29 cellular contexts compared by ENCODE assay signal in genomic region chr11:96397863-96398262, GRCh38.
"Had no signal": no experiment of that assay in that cellular context is flagged by ENCODE, and none has a peak within 500 bp of the region (broad histone marks: within the 10 kb centered on the region; RNA-seq: fewer than 3 reads in every experiment).

No MANE protein-coding gene starts in this region.

- H3K27ac ChIP-seq: coronary artery, esophagus muscularis mucosa, foreskin keratinocyte, heart right ventricle, neutrophil, pancreas, suprapubic skin, transverse colon, upper lobe of right lung, uterus had no signal

- DNase-seq: dermis blood vessel endothelial cell; effector memory CD4-positive, alpha-beta T cell; foreskin keratinocyte; glutamatergic neuron; heart right ventricle; hypothalamus; immature natural killer cell; islet precursor cell; pancreas; stimulated activated CD4-positive, alpha-beta T cell treated with anti-CD3 and anti-CD28 coated beads, Interleukin-12 subunit alpha, Interleukin-12 subunit beta, amount 100 ng/mL, for 4 hours; stimulated activated CD4-positive, alpha-beta T cell treated with anti-CD3 and anti-CD28 coated beads, Interleukin-1b, Interleukin-23, amount 100 ng/mL, for 48 hours; stimulated activated CD4-positive, alpha-beta T cell treated with anti-CD3 and anti-CD28 coated beads, Interleukin-4, amount 100 ng/mL, for 1 hour; stimulated activated CD8-positive, alpha-beta memory T cell treated with anti-CD3 and anti-CD28 coated beads, Interleukin-4, amount 100 ng/mL, for 48 hours; stimulated activated naive CD4-positive, alpha-beta T cell; stimulated activated naive CD8-positive, alpha-beta T cell treated with anti-CD3 and anti-CD28 coated beads, Interleukin-15, amount 100 ng/mL, for 72 hours; transverse colon; upper lobe of right lung; uterus had no signal

- H3K4me1 Mint-ChIP-seq: memory B cell had no signal

- H3K36me3 Mint-ChIP-seq: immature natural killer cell; memory B cell; natural killer cell treated with Interleukin-12 subunit alpha and Interleukin-12 subunit beta and Interleukin-15 and Interleukin-18, amount 100 ng/mL, for 72 hours had no signal

- H3K4me2 ChIP-seq: smooth muscle cell had no signal

- H3K4me3 ChIP-seq: coronary artery, esophagus muscularis mucosa, heart right ventricle, lung, pancreas, smooth muscle cell, suprapubic skin, transverse colon, upper lobe of right lung, uterus had no signal

- ATAC-seq: foreskin keratinocyte; heart right ventricle; natural killer cell treated with Interleukin-12 subunit alpha and Interleukin-12 subunit beta and Interleukin-15 and Interleukin-18, amount 100 ng/mL, for 72 hours; pancreas; sciatic nerve; stimulated activated naive CD8-positive, alpha-beta T cell treated with anti-CD3 and anti-CD28 coated beads, Interleukin-15, amount 100 ng/mL, for 72 hours; upper lobe of right lung had no signal

- H3K4me3 Mint-ChIP-seq: immature natural killer cell; memory B cell; natural killer cell treated with Interleukin-12 subunit alpha and Interleukin-12 subunit beta and Interleukin-15 and Interleukin-18, amount 100 ng/mL, for 72 hours; neural crest cell; stimulated activated naive CD8-positive, alpha-beta T cell treated with anti-CD3 and anti-CD28 coated beads, Interleukin-15, amount 100 ng/mL, for 72 hours had no signal

- H3K4me1 ChIP-seq: foreskin keratinocyte, pancreas, suprapubic skin, upper lobe of right lung, uterus had no signal

- H3K27me3 ChIP-seq: esophagus muscularis mucosa, foreskin keratinocyte, neutrophil, pancreas, suprapubic skin, transverse colon, upper lobe of right lung, uterus had no signal

- H3K9me3 ChIP-seq: esophagus muscularis mucosa, heart right ventricle, neutrophil, pancreas, suprapubic skin, transverse colon, upper lobe of right lung, uterus had no signal

- H3K9me3 Mint-ChIP-seq: immature natural killer cell; memory B cell; natural killer cell treated with Interleukin-12 subunit alpha and Interleukin-12 subunit beta and Interleukin-15 and Interleukin-18, amount 100 ng/mL, for 72 hours; stimulated activated naive CD8-positive, alpha-beta T cell treated with anti-CD3 and anti-CD28 coated beads, Interleukin-15, amount 100 ng/mL, for 72 hours had no signal

- H3K36me3 ChIP-seq: esophagus muscularis mucosa, heart right ventricle, neutrophil, pancreas, suprapubic skin, transverse colon, upper lobe of right lung, uterus had no signal

- H3K27me3 Mint-ChIP-seq: stimulated activated naive CD8-positive, alpha-beta T cell treated with anti-CD3 and anti-CD28 coated beads, Interleukin-15, amount 100 ng/mL, for 72 hours had no signal

- H3K27ac Mint-ChIP-seq: immature natural killer cell; memory B cell; natural killer cell treated with Interleukin-12 subunit alpha and Interleukin-12 subunit beta and Interleukin-15 and Interleukin-18, amount 100 ng/mL, for 72 hours; stimulated activated naive CD8-positive, alpha-beta T cell treated with anti-CD3 and anti-CD28 coated beads, Interleukin-15, amount 100 ng/mL, for 72 hours had no signal

- FAIRE-seq: endothelial cell of umbilical vein, pancreas had no signal
